ENCODE assay signal across 3 cellular contexts in genomic region chr10:62410934-62411333, GRCh38. TPM values are rescaled to one million over a fixed set of nuclear protein-coding genes. Genes with fewer than 3 reads are reported as not detected.
"Had no signal": no experiment of that assay in that cellular context is flagged by ENCODE, and none has a peak within 500 bp of the region (broad histone marks: within the 10 kb centered on the region; RNA-seq: fewer than 3 reads in every experiment).

No MANE protein-coding gene starts in this region.

RNA-seq across cellular contexts. Expression of gene ZNF365, which starts 36.8 kb away (rescaled TPM):
- total RNA-seq: naive thymus-derived CD8-positive, alpha-beta T cell; progenitor cell of endocrine pancreas had no signal
- polyA plus RNA-seq: naive thymus-derived CD4-positive, alpha-beta T cell had no signal
